In the genomic region with DNA sequence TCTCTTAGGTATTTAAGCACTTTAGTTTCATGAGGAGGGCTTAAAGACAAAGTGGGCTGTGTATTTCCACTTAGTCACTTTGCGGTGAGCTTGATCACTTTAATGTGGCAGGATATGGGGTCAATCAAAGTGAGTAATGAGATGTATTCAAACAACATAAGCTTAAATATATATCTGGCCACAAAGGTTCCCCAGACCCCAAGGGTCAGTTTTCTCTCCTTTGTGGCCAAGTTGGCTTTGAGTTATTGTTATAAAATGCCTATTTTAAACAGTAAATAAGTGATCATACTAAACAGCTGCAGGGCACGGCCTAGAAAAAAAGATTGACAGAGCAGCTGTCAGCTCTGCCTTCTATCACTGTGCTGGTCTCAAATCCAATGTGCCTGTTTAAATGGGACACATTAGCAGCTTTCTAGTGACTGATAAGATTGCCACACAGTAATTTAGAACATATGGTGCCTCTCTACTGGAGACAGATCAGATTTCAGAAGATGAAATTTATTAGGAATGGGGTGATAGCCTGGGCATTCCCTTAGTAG, we compare ENCODE assay signal across 1 cellular context.
TF ChIP-seq lines count a peak whose summit lies in the region.

No MANE protein-coding gene starts in this region.

TF ChIP-seq in SK-N-SH, 30 proteins besides CTCF, POLR2A, EP300 and RAD21 (continued from another document):
- TF ChIP-seq REST (IDR thresholded peaks at IDR 0.05; ENCODE audit: low read depth, low read length) = no peak
- no peak for TF ChIP-seq IRF3 (IDR thresholded peaks at IDR 0.05; ENCODE audit: low read depth, low read length)
- TF ChIP-seq SIN3A (IDR thresholded peaks at IDR 0.05; ENCODE audit: borderline replicate concordance, low read depth, low read length) = no peak
- TF ChIP-seq SMC3 (IDR thresholded peaks at IDR 0.05; ENCODE audit: low read depth, low read length) = no peak
- peak; percentile 100 for TF ChIP-seq RCOR1 (IDR thresholded peaks at IDR 0.05; ENCODE audit: low read length)
- no peak for TF ChIP-seq ZBTB33 (IDR thresholded peaks at IDR 0.05; ENCODE audit: borderline replicate concordance, low read depth)
- TF ChIP-seq ELF1 (IDR thresholded peaks at IDR 0.05) = no peak
- peak; percentile 86 for TF ChIP-seq POLR2AphosphoS5 (IDR thresholded peaks at IDR 0.05; ENCODE audit: low read depth, low read length)
- no peak for TF ChIP-seq MEF2A (IDR thresholded peaks at IDR 0.05; ENCODE audit: borderline replicate concordance, low read depth)
- TF ChIP-seq CHD2 (IDR thresholded peaks at IDR 0.05; ENCODE audit: low read length, partially characterized antibody) = peak; percentile 91
- no peak for TF ChIP-seq USF1 (IDR thresholded peaks at IDR 0.05; ENCODE audit: borderline replicate concordance, low read depth)
- no peak for TF ChIP-seq FOXM1 (IDR thresholded peaks at IDR 0.05; ENCODE audit: low read depth)
- peak; percentile 64; the same call in 1 of the 2 replicates for TF ChIP-seq MXI1 (IDR thresholded peaks at IDR 0.05; ENCODE audit: low read depth, low read length)
- TF ChIP-seq NFIC (IDR thresholded peaks at IDR 0.05; ENCODE audit: borderline replicate concordance) = no peak
- TF ChIP-seq FOXJ3 (CRISPR knock-in tag; IDR thresholded peaks at IDR 0.05) = peak; percentile 97
- TF ChIP-seq TAF1 (IDR thresholded peaks at IDR 0.05; ENCODE audit: borderline replicate concordance, low read depth, low read length) = no peak
- TF ChIP-seq GATA2 (CRISPR knock-in tag; IDR thresholded peaks at IDR 0.05) = peak; percentile 98
- TF ChIP-seq RXRA (IDR thresholded peaks at IDR 0.05; ENCODE audit: borderline replicate concordance, low read depth) = no peak
- peak; percentile 62; the same call in 1 of the 2 replicates for TF ChIP-seq TEAD4 (IDR thresholded peaks at IDR 0.05; ENCODE audit: borderline replicate concordance, insufficient read depth)
- TF ChIP-seq FOSL2 (IDR thresholded peaks at IDR 0.05; ENCODE audit: borderline replicate concordance, low read depth) = no peak
- no peak for TF ChIP-seq EZH2phosphoT487 (IDR thresholded peaks at IDR 0.05; ENCODE audit: borderline replicate concordance, low read depth)
